Comparison of ENCODE assay signal across 16 cellular contexts in the genomic region with DNA sequence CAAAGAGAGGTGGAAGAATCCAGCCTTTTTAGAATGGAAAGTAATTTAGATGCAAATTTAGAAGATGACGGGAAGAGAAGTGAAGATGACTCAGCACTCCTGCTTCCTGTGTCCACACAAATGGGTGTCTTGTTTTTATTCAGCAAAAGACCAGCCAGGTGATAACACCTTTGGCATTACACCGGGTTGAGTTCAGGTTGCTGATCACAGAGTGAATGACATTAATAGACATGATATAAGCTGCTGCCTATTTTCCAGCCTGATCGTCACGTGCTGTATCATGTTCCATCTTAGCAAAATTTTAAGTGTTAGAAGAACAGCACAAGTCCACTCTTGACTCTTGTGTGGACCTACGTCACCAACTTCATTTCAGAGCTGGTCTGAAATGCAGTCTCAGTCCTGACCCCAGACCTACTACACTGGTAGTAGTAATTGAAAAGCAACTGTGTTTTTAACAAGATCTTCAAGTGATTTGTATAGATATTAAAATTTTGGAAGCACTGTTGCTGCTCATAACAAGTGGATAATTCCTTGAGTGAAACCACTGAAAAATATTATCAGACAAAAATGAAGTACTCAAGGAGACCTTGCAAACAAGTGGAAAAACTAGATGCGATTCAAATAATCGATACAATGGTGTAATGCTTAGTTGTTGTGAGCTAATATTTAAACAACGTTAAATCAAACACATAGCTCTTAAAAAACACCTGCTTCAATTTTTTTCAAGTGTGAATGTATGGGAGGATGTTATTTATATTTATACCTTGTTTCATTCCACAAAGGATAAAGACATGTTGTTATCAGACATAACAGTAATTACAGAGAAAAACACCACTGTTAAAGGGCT.
DNase-seq lines count a peak whose midpoint lies in the region; ATAC-seq, FAIRE-seq and TF ChIP-seq lines count a peak whose summit lies in the region.
"Had no signal": no experiment of that assay in that cellular context is flagged by ENCODE, and none has a peak within 500 bp of the region (broad histone marks: within the 10 kb centered on the region; RNA-seq: fewer than 3 reads in every experiment).

No MANE protein-coding gene starts in this region.

- POLR2A ChIA-PET in K562 (lab: Yijun Ruan, JAX), result interaction anchor here (0.6 kb wide), 1 partner anchor 40 kb away, joined by 3 read pairs; no protein-coding TSS in a partner anchor

- no peaks in the 10 kb centered on the region for H3K9me3 ChIP-seq in K562 (replicated peaks; ENCODE audit: control insufficient read depth, insufficient read depth, low read depth, low read length)
- H3K9me3 ChIP-seq in mesenchymal stem cell (ENCODE audit: control insufficient read depth, low read length), result no peaks in the 10 kb centered on the region
- H3K9me3 ChIP-seq in aorta (ENCODE audit: control insufficient read depth, low read length), result no peaks in the 10 kb centered on the region

- H3K27me3 ChIP-seq in K562 (ENCODE audit: control insufficient read depth in 2 of 2, insufficient read depth in 2 of 2, low read length in 2 of 2) (no peaks in the 10 kb centered on the region), mesenchymal stem cell (ENCODE audit: control insufficient read depth in 1 of 2, insufficient read depth in 1 of 2, low read length in 2 of 2) (peaks cover 0 to 8% of the 10 kb centered on the region in 2 experiments), aorta (ENCODE audit: control insufficient read depth in 1 of 2, insufficient read depth in 2 of 2, low read length in 1 of 2) (no peaks in the 10 kb centered on the region)

- H2BK120ac ChIP-seq in mesenchymal stem cell (ENCODE audit: low read depth, low read length), result no peak overlapping the region

- TF ChIP-seq CTCF in K562 (IDR thresholded peaks at IDR 0.05 in 2 of 3, conservative IDR thresholded peaks at IDR 0.05 in 1 of 3; ENCODE audit: insufficient read depth in 2 of 3, low read depth in 1 of 3, low read length in 3 of 3), result no peak

- FAIRE-seq in K562 (lab: Jason Lieb, UNC), result no peak

- no peak overlapping the region for H2AK5ac ChIP-seq in mesenchymal stem cell (ENCODE audit: low read length, severe bottlenecking)

- no peak overlapping the region for H3K9ac ChIP-seq in K562 (ENCODE audit: insufficient read depth in 1 of 2, low read depth in 2 of 2, low read length in 2 of 2)
- no peak overlapping the region for H3K9ac ChIP-seq in mesenchymal stem cell (ENCODE audit: low read length)

- H3K18ac ChIP-seq in mesenchymal stem cell (ENCODE audit: low read depth in 1 of 2, low read length in 2 of 2), result no peak overlapping the region

- no peaks in the 10 kb centered on the region for H3K79me1 ChIP-seq in mesenchymal stem cell (replicated peaks; ENCODE audit: low read length, poor library complexity, severe bottlenecking)

- intact Hi-C loops in K562 (cut with micrococcal nuclease), result no loop called here
- intact Hi-C loops in aorta (cut with DNase I), result no loop called here

- H3K4me3 ChIP-seq in K562 (no peak overlapping the region), mesenchymal stem cell (ENCODE audit: insufficient read depth in 1 of 2, low read depth in 1 of 2, low read length in 2 of 2) (no peak overlapping the region), aorta (ENCODE audit: low read length in 2 of 2) (no peak overlapping the region)

- in situ Hi-C loops in K562 (cut with MboI), result no loop called here

- H2BK12ac ChIP-seq in mesenchymal stem cell (ENCODE audit: low read length in 2 of 2), result no peak overlapping the region

- H2AFZ ChIP-seq in K562 (ENCODE audit: low read depth, low read length) (peak overlapping the region; percentile 80), mesenchymal stem cell (ENCODE audit: low read depth, low read length) (no peak overlapping the region)

- H4K91ac ChIP-seq in mesenchymal stem cell (ENCODE audit: low read length), result no peak overlapping the region

- no peak overlapping the region for H2BK15ac ChIP-seq in mesenchymal stem cell (ENCODE audit: low read depth, poor library complexity, severe bottlenecking)

- no peak overlapping the region for H4K8ac ChIP-seq in mesenchymal stem cell (ENCODE audit: low read length)

- H2BK5ac ChIP-seq in mesenchymal stem cell (ENCODE audit: low read depth, low read length, poor library complexity, severe bottlenecking), result no peak overlapping the region

- H3K27ac ChIP-seq in K562 (ENCODE audit: extremely low read depth, low read depth, low read length) (peak overlapping the region; percentile 39; the same call in 1 of the 3 replicates), mesenchymal stem cell (ENCODE audit: low read length, poor library complexity, severe bottlenecking) (no peak overlapping the region), aorta (ENCODE audit: low read depth in 1 of 2, low read length in 2 of 2) (no peak overlapping the region)

- ATAC-seq in K562 (no peak), aorta (ENCODE audit: low FRiP score) (no peak), HG03469 (IDR thresholded peaks at IDR 0.05; ENCODE audit: unreplicated experiment) (no peak)
- ATAC-seq: T-helper 17 cell had no signal

- H3K4me2 ChIP-seq in K562 (ENCODE audit: insufficient read depth, low read length) (peak overlapping the region; percentile 41; the same call in 1 of the 2 replicates), mesenchymal stem cell (ENCODE audit: low read length, poor library complexity, severe bottlenecking) (no peak overlapping the region)

- no peaks in the 10 kb centered on the region for H3K9me1 ChIP-seq in K562 (ENCODE audit: control insufficient read depth, insufficient read depth, low read length)

- no peak overlapping the region for H3K4ac ChIP-seq in mesenchymal stem cell (ENCODE audit: low read depth in 1 of 2, low read length in 2 of 2)

- H3K79me2 ChIP-seq in K562 (ENCODE audit: control insufficient read depth, insufficient read depth, low read length), result no peaks in the 10 kb centered on the region

- TF ChIP-seq POLR2A in K562 (conservative IDR thresholded peaks at IDR 0.05), result no peak

- H3K36me3 ChIP-seq in K562 (ENCODE audit: control insufficient read depth, insufficient read depth, low read length) (no peaks in the 10 kb centered on the region), mesenchymal stem cell (ENCODE audit: control insufficient read depth in 1 of 2, insufficient read depth in 2 of 2, low read depth in 1 of 2, low read length in 2 of 2) (no peaks in the 10 kb centered on the region), aorta (ENCODE audit: control insufficient read depth in 1 of 2, insufficient read depth in 2 of 2, low read length in 1 of 2) (no peaks in the 10 kb centered on the region)

- H3K14ac ChIP-seq in mesenchymal stem cell (ENCODE audit: low read length in 2 of 2), result no peak overlapping the region

- no peaks in the 10 kb centered on the region for H4K20me1 ChIP-seq in K562 (replicated peaks; ENCODE audit: control insufficient read depth, insufficient read depth, low read length)

- no TSS peak for BruUV-seq in K562 (replicated peaks; lab: Mats Ljungman, UMichigan)

- WGBS in K562 (ENCODE audit: insufficient coverage, low coverage, missing lambda C conversion rate), result 4% methylated on average over 8 of the region's 8 CpGs
- WGBS in mesenchymal stem cell, result 73% methylated on average over 5 of the region's 8 CpGs
- WGBS in aorta, 2 donors, result 92% methylated on average over 8 of the region's 8 CpGs

- TF ChIP-seq RAD21 in K562 (CRISPR knock-in tag; conservative IDR thresholded peaks at IDR 0.05 in 1 of 2, IDR thresholded peaks at IDR 0.05 in 1 of 2), result no peak

- H3K4me1 ChIP-seq in K562 (replicated peaks in 1 of 2; ENCODE audit: control insufficient read depth in 2 of 2, insufficient read depth in 2 of 2, low read length in 2 of 2) (0 out of 5 replicates have a peak, but pooled peaks cover 0 to 3% of the 10 kb centered on the region in 2 experiments), mesenchymal stem cell (ENCODE audit: control insufficient read depth, insufficient read depth, low read depth, low read length) (peaks cover 1% of the 10 kb centered on the region), aorta (ENCODE audit: control insufficient read depth in 1 of 2, insufficient read depth in 2 of 2, low read length in 2 of 2) (no peaks in the 10 kb centered on the region)

- no peak for TF ChIP-seq EP300 in K562 (IDR thresholded peaks at IDR 0.05; ENCODE audit: low read length)

- H3K23ac ChIP-seq in mesenchymal stem cell (ENCODE audit: low read length in 2 of 2), result no peak overlapping the region

- DNase-seq in DMS153 treated with DMSO at 0.1 percent for 48 hours (lab: John Stamatoyannopoulos, UW; ENCODE audit: unreplicated experiment) (peak; percentile 53), NCI-H1930 (lab: John Stamatoyannopoulos, UW) (peak; percentile 56 to 70), K562 (ENCODE audit: extremely low read depth in 1 of 4, low spot score in 3 of 4) (peak in 1 of 4 experiments; percentile 25), mesenchymal stem cell (peak; percentile 29), aorta (no peak), cerebellar nuclear complex (lab: John Stamatoyannopoulos, UW) (no peak)
- no peak for DNase-seq in activated CD8-positive, alpha-beta memory T cell treated with anti-CD3 and anti-CD28 coated beads for 24 hours
- DNase-seq: activated CD4-positive, CD25-positive, alpha-beta regulatory T cell treated with anti-CD3 and anti-CD28 coated beads, Interleukin-2, amount 50 U/mL, for 72 hours; activated naive CD8-positive, alpha-beta T cell treated with anti-CD3 and anti-CD28 coated beads, Interleukin-2, amount 10 ng/mL, durations not matched to agents 7 days and 5 days; activated T-cell treated with anti-CD3 and anti-CD28 coated beads for 4 hours; Karpas-422; kidney glomerular epithelial cell; NCI-H446; stimulated activated CD4-positive, alpha-beta T cell treated with anti-CD3 and anti-CD28 coated beads, Interleukin-12 subunit alpha, Interleukin-12 subunit beta, amount 100 ng/mL, for 4 hours; T-helper 17 cell had no signal

- CTCF ChIA-PET in K562 (lab: Yijun Ruan, JAX; ENCODE audit: low intra/inter-chr PET ratio), result no interaction called here

TF ChIP-seq in K562, 482 proteins besides CTCF, POLR2A, EP300 and RAD21 (continues in another document):
- TF ChIP-seq ZFP30 (CRISPR knock-in tag; IDR thresholded peaks at IDR 0.05; ENCODE audit: borderline replicate concordance) (no peak), MAFK (IDR thresholded peaks at IDR 0.05; ENCODE audit: low read length) (peak; percentile 75), HLTF (IDR thresholded peaks at IDR 0.05) (no peak), MAFG (tag; conservative IDR thresholded peaks at IDR 0.05) (peak; percentile 94), ZC3H11A (IDR thresholded peaks at IDR 0.05; ENCODE audit: low read depth, low read length) (no peak), SRF (CRISPR knock-in tag; IDR thresholded peaks at IDR 0.05) (no peak), MCM2 (IDR thresholded peaks at IDR 0.05; ENCODE audit: low read depth) (no peak), ETS2 (tag; IDR thresholded peaks at IDR 0.05; ENCODE audit: borderline replicate concordance, poor library complexity, severe bottlenecking) (no peak), GABPA (tag; conservative IDR thresholded peaks at IDR 0.05; ENCODE audit: low read depth) (0 out of 2 replicates have a peak, but pooled peaks have one; percentile 30), RBM25 (IDR thresholded peaks at IDR 0.05; ENCODE audit: low read depth, low read length, severe bottlenecking) (no peak)

Comparison
In these comparisons a context has a peak if more than half of its experiments do, and no peak if none do; other contexts are left out.
1. DNase-seq: peak in DMS153 treated with DMSO at 0.1 percent for 48 hours (single experiment), NCI-H1930 (2 of 2) and mesenchymal stem cell (single experiment); none in aorta (0 of 2), activated CD8-positive, alpha-beta memory T cell treated with anti-CD3 and anti-CD28 coated beads for 24 hours (single experiment) and cerebellar nuclear complex (0 of 2).